In the genomic region with DNA sequence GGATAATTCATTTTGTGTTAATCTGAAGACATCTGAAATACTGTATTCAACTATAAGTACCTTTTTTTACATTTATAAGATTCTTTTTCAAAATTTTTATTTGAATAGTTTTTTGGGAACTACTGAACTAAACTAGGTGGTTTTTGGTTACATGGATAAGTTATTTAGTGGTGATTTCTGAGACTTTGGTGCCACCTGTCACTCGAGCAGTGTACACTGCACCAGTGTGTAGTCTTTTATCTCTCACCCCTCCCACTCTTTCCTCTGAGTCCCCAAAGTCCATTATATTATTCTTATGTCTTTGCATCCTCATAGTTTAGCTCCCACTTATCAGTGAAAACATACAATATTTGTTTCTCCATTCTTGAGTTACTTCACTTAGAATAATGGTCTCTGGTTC, we compare ENCODE assay signal across 1 cellular context.
TF ChIP-seq lines count a peak whose summit lies in the region.

No MANE protein-coding gene starts in this region.

TF ChIP-seq in HepG2, 621 proteins besides CTCF, POLR2A, EP300 and RAD21:
- TF ChIP-seq NFKBIZ (CRISPR knock-in tag; IDR thresholded peaks at IDR 0.05) (no peak), BRCA1 (CRISPR knock-in tag; IDR thresholded peaks at IDR 0.05) (no peak), WIZ (CRISPR knock-in tag; IDR thresholded peaks at IDR 0.05) (no peak), DMAP1 (CRISPR knock-in tag; IDR thresholded peaks at IDR 0.05) (no peak), DPF2 (CRISPR knock-in tag; IDR thresholded peaks at IDR 0.05; ENCODE audit: borderline replicate concordance, low read depth) (no peak), PAWR (CRISPR knock-in tag; IDR thresholded peaks at IDR 0.05; ENCODE audit: borderline replicate concordance) (no peak), YEATS2 (CRISPR knock-in tag; IDR thresholded peaks at IDR 0.05; ENCODE audit: borderline replicate concordance) (no peak), GLI4 (CRISPR knock-in tag; IDR thresholded peaks at IDR 0.05; ENCODE audit: borderline replicate concordance) (no peak), SATB2 (CRISPR knock-in tag; IDR thresholded peaks at IDR 0.05) (no peak), IRF2 (CRISPR knock-in tag; IDR thresholded peaks at IDR 0.05) (no peak), JUNB (CRISPR knock-in tag; IDR thresholded peaks at IDR 0.05; ENCODE audit: borderline replicate concordance) (no peak), ZEB1 (IDR thresholded peaks at IDR 0.05; ENCODE audit: insufficient replicate concordance, low read depth) (no peak)
- TF ChIP-seq, protein P1, sequence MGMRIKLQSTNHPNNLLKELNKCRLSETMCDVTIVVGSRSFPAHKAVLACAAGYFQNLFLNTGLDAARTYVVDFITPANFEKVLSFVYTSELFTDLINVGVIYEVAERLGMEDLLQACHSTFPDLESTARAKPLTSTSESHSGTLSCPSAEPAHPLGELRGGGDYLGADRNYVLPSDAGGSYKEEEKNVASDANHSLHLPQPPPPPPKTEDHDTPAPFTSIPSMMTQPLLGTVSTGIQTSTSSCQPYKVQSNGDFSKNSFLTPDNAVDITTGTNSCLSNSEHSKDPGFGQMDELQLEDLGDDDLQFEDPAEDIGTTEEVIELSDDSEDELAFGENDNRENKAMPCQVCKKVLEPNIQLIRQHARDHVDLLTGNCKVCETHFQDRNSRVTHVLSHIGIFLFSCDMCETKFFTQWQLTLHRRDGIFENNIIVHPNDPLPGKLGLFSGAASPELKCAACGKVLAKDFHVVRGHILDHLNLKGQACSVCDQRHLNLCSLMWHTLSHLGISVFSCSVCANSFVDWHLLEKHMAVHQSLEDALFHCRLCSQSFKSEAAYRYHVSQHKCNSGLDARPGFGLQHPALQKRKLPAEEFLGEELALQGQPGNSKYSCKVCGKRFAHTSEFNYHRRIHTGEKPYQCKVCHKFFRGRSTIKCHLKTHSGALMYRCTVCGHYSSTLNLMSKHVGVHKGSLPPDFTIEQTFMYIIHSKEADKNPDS (CRISPR knock-in tag; IDR thresholded peaks at IDR 0.05): no peak
- TF ChIP-seq, protein P2, sequence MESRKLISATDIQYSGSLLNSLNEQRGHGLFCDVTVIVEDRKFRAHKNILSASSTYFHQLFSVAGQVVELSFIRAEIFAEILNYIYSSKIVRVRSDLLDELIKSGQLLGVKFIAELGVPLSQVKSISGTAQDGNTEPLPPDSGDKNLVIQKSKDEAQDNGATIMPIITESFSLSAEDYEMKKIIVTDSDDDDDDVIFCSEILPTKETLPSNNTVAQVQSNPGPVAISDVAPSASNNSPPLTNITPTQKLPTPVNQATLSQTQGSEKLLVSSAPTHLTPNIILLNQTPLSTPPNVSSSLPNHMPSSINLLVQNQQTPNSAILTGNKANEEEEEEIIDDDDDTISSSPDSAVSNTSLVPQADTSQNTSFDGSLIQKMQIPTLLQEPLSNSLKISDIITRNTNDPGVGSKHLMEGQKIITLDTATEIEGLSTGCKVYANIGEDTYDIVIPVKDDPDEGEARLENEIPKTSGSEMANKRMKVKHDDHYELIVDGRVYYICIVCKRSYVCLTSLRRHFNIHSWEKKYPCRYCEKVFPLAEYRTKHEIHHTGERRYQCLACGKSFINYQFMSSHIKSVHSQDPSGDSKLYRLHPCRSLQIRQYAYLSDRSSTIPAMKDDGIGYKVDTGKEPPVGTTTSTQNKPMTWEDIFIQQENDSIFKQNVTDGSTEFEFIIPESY (CRISPR knock-in tag; IDR thresholded peaks at IDR 0.05): no peak
- TF ChIP-seq, protein P3, sequence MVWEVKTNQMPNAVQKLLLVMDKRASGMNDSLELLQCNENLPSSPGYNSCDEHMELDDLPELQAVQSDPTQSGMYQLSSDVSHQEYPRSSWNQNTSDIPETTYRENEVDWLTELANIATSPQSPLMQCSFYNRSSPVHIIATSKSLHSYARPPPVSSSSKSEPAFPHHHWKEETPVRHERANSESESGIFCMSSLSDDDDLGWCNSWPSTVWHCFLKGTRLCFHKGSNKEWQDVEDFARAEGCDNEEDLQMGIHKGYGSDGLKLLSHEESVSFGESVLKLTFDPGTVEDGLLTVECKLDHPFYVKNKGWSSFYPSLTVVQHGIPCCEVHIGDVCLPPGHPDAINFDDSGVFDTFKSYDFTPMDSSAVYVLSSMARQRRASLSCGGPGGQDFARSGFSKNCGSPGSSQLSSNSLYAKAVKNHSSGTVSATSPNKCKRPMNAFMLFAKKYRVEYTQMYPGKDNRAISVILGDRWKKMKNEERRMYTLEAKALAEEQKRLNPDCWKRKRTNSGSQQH (CRISPR knock-in tag; IDR thresholded peaks at IDR 0.05; ENCODE audit: low read depth): no peak
